ENCODE assay signal across 31 cellular contexts in genomic region chr9:36278243-36278642, GRCh38.
"Had no signal": no experiment of that assay in that cellular context is flagged by ENCODE, and none has a peak within 500 bp of the region (broad histone marks: within the 10 kb centered on the region; RNA-seq: fewer than 3 reads in every experiment).

No MANE protein-coding gene starts in this region.

- H3K9me3 ChIP-seq: ascending aorta, esophagus muscularis mucosa, gastrocnemius medialis, heart left ventricle had no signal

- FAIRE-seq: bronchial epithelial cell, TTC549 had no signal

- H3K4me3 ChIP-seq: ascending aorta, coronary artery, dorsolateral prefrontal cortex, esophagus muscularis mucosa, gastrocnemius medialis, heart left ventricle had no signal

- ATAC-seq: activated naive CD4-positive, alpha-beta T cell treated with anti-CD3 and anti-CD28 coated beads, Interleukin-2, amount 50 U/mL, for 72 hours; activated T-cell treated with anti-CD3 and anti-CD28 coated beads, Interleukin-2, amount 50 U/mL, for 72 hours; foreskin keratinocyte; gastrocnemius medialis; heart left ventricle; WTC11 had no signal

- H3K27ac ChIP-seq: ascending aorta, brain microvascular endothelial cell, coronary artery, dorsolateral prefrontal cortex, esophagus muscularis mucosa, foreskin keratinocyte, gastrocnemius medialis, heart left ventricle, VCaP had no signal

- H3K36me3 ChIP-seq: ascending aorta, brain microvascular endothelial cell, esophagus muscularis mucosa, gastrocnemius medialis, heart left ventricle had no signal

- H3K4me1 ChIP-seq: foreskin keratinocyte had no signal

- H3K27me3 ChIP-seq: ascending aorta, brain microvascular endothelial cell, dorsolateral prefrontal cortex, esophagus muscularis mucosa, foreskin keratinocyte, gastrocnemius medialis, heart left ventricle had no signal

- DNase-seq: activated CD4-positive, alpha-beta memory T cell treated with anti-CD3 and anti-CD28 coated beads, Interleukin-2, amount 10 ng/mL, durations not matched to agents 7 days and 5 days; activated CD4-positive, alpha-beta T cell treated with anti-CD3 and anti-CD28 coated beads for 1 hour; activated CD4-positive, alpha-beta T cell treated with anti-CD3 and anti-CD28 coated beads for 4 hours; activated CD4-positive, alpha-beta T cell treated with anti-CD3 and anti-CD28 coated beads, Interleukin-2, amount 10 ng/mL, durations not matched to agents 7 days and 5 days; activated CD4-positive, alpha-beta T cell treated with anti-CD3 and anti-CD28 coated beads, Interleukin-2, amount 50 U/mL, for 4 hours; activated CD8-positive, alpha-beta memory T cell treated with anti-CD3 and anti-CD28 coated beads, Interleukin-2, amount 50 U/mL, for 48 hours; activated gamma-delta T cell; activated naive CD4-positive, alpha-beta T cell; activated naive CD4-positive, alpha-beta T cell treated with anti-CD3 and anti-CD28 coated beads, Interleukin-2, amount 10 ng/mL, durations not matched to agents 7 days and 5 days; activated naive CD8-positive, alpha-beta T cell treated with anti-CD3 and anti-CD28 coated beads, Interleukin-2, amount 10 ng/mL, durations not matched to agents 7 days and 5 days; activated T-cell treated with anti-CD3 and anti-CD28 coated beads for 4 hours; activated T-cell treated with anti-CD3 and anti-CD28 coated beads, Interleukin-2, amount 50 U/mL, for 24 hours; activated T-cell treated with anti-CD3 and anti-CD28 coated beads, Interleukin-2, amount 50 U/mL, for 72 hours; brain microvascular endothelial cell; dorsolateral prefrontal cortex; effector memory CD4-positive, alpha-beta T cell; endodermal cell; erythroblast; foreskin keratinocyte; gastrocnemius medialis; glutamatergic neuron; heart left ventricle; T-helper 2 cell had no signal
